Comparison of ENCODE assay signal across 1 cellular context in the genomic region with DNA sequence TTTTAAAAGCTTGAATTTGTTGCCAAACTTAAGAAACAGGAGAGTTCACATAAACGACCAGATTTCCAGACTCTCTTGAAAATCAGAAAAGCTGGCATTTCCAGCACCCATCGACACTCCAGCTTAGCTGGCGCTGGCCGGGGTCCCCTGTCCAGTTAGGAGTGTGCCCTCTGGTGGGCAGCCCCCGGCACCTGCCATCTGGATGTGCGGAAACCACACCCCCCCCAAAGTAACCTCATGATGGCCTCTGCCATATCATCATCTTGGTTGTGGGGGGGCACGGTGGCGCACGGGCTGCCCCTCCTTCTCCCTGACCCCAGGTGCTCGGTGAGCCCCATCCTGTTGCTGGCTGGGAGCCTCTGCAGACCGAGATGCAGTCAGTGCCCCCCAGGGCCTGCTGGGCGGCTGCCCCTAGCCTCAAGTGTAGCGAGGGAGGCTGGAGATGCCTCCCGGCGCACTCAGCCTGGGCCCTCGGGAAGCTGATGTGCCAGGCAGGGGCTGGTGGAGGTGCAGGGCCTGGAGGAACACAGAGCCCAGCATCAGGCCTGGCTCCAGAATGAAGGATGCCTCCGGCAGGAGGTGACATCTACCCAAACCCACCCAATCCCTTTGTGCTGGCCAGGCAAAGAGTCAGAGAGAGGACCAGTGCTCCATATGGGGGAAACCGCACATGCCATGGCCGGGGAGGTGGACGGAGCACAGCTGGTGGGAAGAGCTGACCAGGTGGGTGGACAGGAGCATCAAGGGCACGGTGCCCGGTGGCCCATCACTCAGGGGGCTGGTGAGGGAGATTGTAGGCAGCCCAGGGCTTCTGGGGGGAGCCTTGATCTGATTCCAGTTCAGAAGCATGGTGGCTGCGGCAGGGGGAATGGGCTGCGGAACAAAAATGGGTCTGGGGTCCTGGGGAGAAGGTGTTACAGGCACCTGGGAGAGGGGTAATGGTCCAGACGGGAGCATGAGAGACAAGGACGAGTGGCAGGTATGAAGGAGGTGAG.
TF ChIP-seq lines count a peak whose summit lies in the region.

No MANE protein-coding gene starts in this region.

TF ChIP-seq in IMR-90, 13 proteins besides CTCF, POLR2A, EP300 and RAD21:
- TF ChIP-seq CHD1 (IDR thresholded peaks at IDR 0.05; ENCODE audit: low read depth, low read length): no peak
- TF ChIP-seq SMC3 (IDR thresholded peaks at IDR 0.05; ENCODE audit: low read depth, low read length): peak; percentile 25; the same call in 1 of the 2 replicates
